In the genomic region with DNA sequence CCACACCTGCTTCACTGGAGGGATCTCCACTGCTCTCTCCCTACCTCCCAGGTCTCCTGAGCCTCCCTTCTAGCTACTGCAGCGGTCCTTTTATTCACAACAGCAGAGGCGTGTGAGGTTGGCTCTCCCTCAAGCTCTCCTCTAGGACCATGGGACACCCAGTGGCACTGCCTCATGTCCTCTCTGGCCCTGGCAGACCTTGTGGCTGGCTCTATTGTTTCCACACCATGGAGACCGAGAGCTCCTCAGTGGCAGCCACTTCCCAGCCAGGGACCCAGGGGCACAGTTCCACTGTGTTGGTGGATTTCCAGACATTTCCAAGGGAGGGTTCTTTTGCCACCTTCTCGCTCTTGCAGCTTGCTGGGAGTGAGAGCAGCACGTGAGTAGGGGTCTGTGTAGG, we compare ENCODE assay signal across 19 cellular contexts.
DNase-seq lines count a peak whose midpoint lies in the region; ATAC-seq and TF ChIP-seq lines count a peak whose summit lies in the region.
"Had no signal": no experiment of that assay in that cellular context is flagged by ENCODE, and none has a peak within 500 bp of the region (broad histone marks: within the 10 kb centered on the region; RNA-seq: fewer than 3 reads in every experiment).

No MANE protein-coding gene starts in this region.

- H3K4me2 ChIP-seq in neural progenitor cell: no peak overlapping the region

- H3K4me3 Mint-ChIP-seq in natural killer cell treated with Interleukin-12 subunit alpha and Interleukin-12 subunit beta and Interleukin-15 and Interleukin-18, amount 100 ng/mL, for 72 hours: no peak overlapping the region
- H3K4me3 Mint-ChIP-seq in natural killer cell (no peak overlapping the region), neural progenitor cell (no peak overlapping the region)
- no peak overlapping the region for H3K4me3 Mint-ChIP-seq in CD4-positive, alpha-beta memory T cell
- H3K4me3 Mint-ChIP-seq: B cell; CD8-positive, alpha-beta memory T cell; H9 had no signal

- H4K20me1 ChIP-seq in neural progenitor cell (ENCODE audit: low read depth): no peaks in the 10 kb centered on the region
- H4K20me1 ChIP-seq: BLaER1 treated with 17β-estradiol and CSF1 and Interleukin-3, amounts not matched to agents 10 nM and 100 nM had no signal

- intact Hi-C loops in natural killer cell (cut with micrococcal nuclease) (no loop called here), left lung (cut with DNase I) (no loop called here)
- intact Hi-C loops in CD4-positive, alpha-beta memory T cell (cut with micrococcal nuclease): no loop called here

- no peaks in the 10 kb centered on the region for H3F3A ChIP-seq in neural progenitor cell (ENCODE audit: low read depth)

- H3K4me1 Mint-ChIP-seq in natural killer cell treated with Interleukin-12 subunit alpha and Interleukin-12 subunit beta and Interleukin-15 and Interleukin-18, amount 100 ng/mL, for 72 hours (ENCODE audit: low read depth in 2 of 2): peaks cover 0 to 3% of the 10 kb centered on the region in 2 donors
- H3K4me1 Mint-ChIP-seq in natural killer cell: no peaks in the 10 kb centered on the region
- peaks cover 24% of the 10 kb centered on the region for H3K4me1 Mint-ChIP-seq in neural progenitor cell
- H3K4me1 Mint-ChIP-seq in CD4-positive, alpha-beta memory T cell: peaks cover 0 to 4% (median under 1%) of the 10 kb centered on the region in 4 donors
- H3K4me1 Mint-ChIP-seq: B cell; CD8-positive, alpha-beta memory T cell; H9 had no signal

- TF ChIP-seq CTCF in natural killer cell (IDR thresholded peaks at IDR 0.05): no peak
- TF ChIP-seq CTCF in neural progenitor cell (IDR thresholded peaks at IDR 0.05): no peak
- TF ChIP-seq CTCF in left lung (IDR thresholded peaks at IDR 0.05): no peak
- no peak for TF ChIP-seq CTCF in RWPE1 (conservative IDR thresholded peaks at IDR 0.05; ENCODE audit: low read depth)

- H3K27ac Mint-ChIP-seq in natural killer cell treated with Interleukin-12 subunit alpha and Interleukin-12 subunit beta and Interleukin-15 and Interleukin-18, amount 100 ng/mL, for 72 hours: no peak overlapping the region
- H3K27ac Mint-ChIP-seq in natural killer cell: no peak overlapping the region
- no peak overlapping the region for H3K27ac Mint-ChIP-seq in neural progenitor cell
- H3K27ac Mint-ChIP-seq in CD4-positive, alpha-beta memory T cell: no peak overlapping the region
- H3K27ac Mint-ChIP-seq: B cell; CD8-positive, alpha-beta memory T cell; H9 had no signal

- H3K4me1 ChIP-seq in neural progenitor cell (no peaks in the 10 kb centered on the region), left lung (no peaks in the 10 kb centered on the region)
- no peaks in the 10 kb centered on the region for H3K4me1 ChIP-seq in CD4-positive, alpha-beta memory T cell (ENCODE audit: insufficient read depth, low read length)

- H3K9me3 ChIP-seq in neural progenitor cell (ENCODE audit: low read depth) (no peaks in the 10 kb centered on the region), left lung (no peaks in the 10 kb centered on the region)
- no peaks in the 10 kb centered on the region for H3K9me3 ChIP-seq in CD4-positive, alpha-beta memory T cell (ENCODE audit: control insufficient read depth in 1 of 2, low read length in 2 of 2)
- H3K9me3 ChIP-seq: BLaER1 treated with 17β-estradiol and CSF1 and Interleukin-3, amounts not matched to agents 10 nM and 100 nM had no signal

- no peaks in the 10 kb centered on the region for H3K36me3 Mint-ChIP-seq in natural killer cell treated with Interleukin-12 subunit alpha and Interleukin-12 subunit beta and Interleukin-15 and Interleukin-18, amount 100 ng/mL, for 72 hours
- no peaks in the 10 kb centered on the region for H3K36me3 Mint-ChIP-seq in natural killer cell
- H3K36me3 Mint-ChIP-seq in neural progenitor cell: no peaks in the 10 kb centered on the region
- H3K36me3 Mint-ChIP-seq in CD4-positive, alpha-beta memory T cell: no peaks in the 10 kb centered on the region
- H3K36me3 Mint-ChIP-seq: CD8-positive, alpha-beta memory T cell had no signal

- H3K79me2 ChIP-seq in neural progenitor cell (ENCODE audit: low read depth): no peaks in the 10 kb centered on the region

- H3K27me3 Mint-ChIP-seq in natural killer cell treated with Interleukin-12 subunit alpha and Interleukin-12 subunit beta and Interleukin-15 and Interleukin-18, amount 100 ng/mL, for 72 hours: peaks cover 35 to 44% of the 10 kb centered on the region in 2 donors
- peaks cover 13 to 41% of the 10 kb centered on the region in 2 donors for H3K27me3 Mint-ChIP-seq in natural killer cell (ENCODE audit: low read depth in 2 of 2)
- H3K27me3 Mint-ChIP-seq in neural progenitor cell (ENCODE audit: insufficient read depth, low read depth): peaks cover 4% of the 10 kb centered on the region
- peaks cover 0 to 6% of the 10 kb centered on the region in 2 donors for H3K27me3 Mint-ChIP-seq in CD4-positive, alpha-beta memory T cell

- peak; percentile 12 to 32 for ATAC-seq in natural killer cell treated with Interleukin-12 subunit alpha and Interleukin-12 subunit beta and Interleukin-15 and Interleukin-18, amount 100 ng/mL, for 72 hours
- ATAC-seq in natural killer cell: no peak
- no peak for ATAC-seq in left lung

- CTCF ChIA-PET in CD4-positive, alpha-beta memory T cell (lab: Charles Lee; ENCODE audit: partially characterized antibody): no interaction called here
- CTCF ChIA-PET in RWPE1 (lab: Yijun Ruan, JAX): no interaction called here

- no peaks in the 10 kb centered on the region for H3K36me3 ChIP-seq in neural progenitor cell
- no peaks in the 10 kb centered on the region for H3K36me3 ChIP-seq in left lung
- no peaks in the 10 kb centered on the region for H3K36me3 ChIP-seq in CD4-positive, alpha-beta memory T cell (ENCODE audit: insufficient read depth, low read length)
- H3K36me3 ChIP-seq: BLaER1 treated with 17β-estradiol and CSF1 and Interleukin-3, amounts not matched to agents 10 nM and 100 nM had no signal

- H3K9ac ChIP-seq in neural progenitor cell: no peak overlapping the region
- H3K9ac ChIP-seq: BLaER1 treated with 17β-estradiol and CSF1 and Interleukin-3, amounts not matched to agents 10 nM and 100 nM had no signal

- H3K27me3 ChIP-seq in neural progenitor cell (no peaks in the 10 kb centered on the region), left lung (no peaks in the 10 kb centered on the region)
- H3K27me3 ChIP-seq in CD4-positive, alpha-beta memory T cell (ENCODE audit: insufficient read depth, low read length): no peaks in the 10 kb centered on the region
- H3K27me3 ChIP-seq: BLaER1 treated with 17β-estradiol and CSF1 and Interleukin-3, amounts not matched to agents 10 nM and 100 nM had no signal

- no peak overlapping the region for H3K27ac ChIP-seq in neural progenitor cell
- H3K27ac ChIP-seq in left lung: no peak overlapping the region
- H3K27ac ChIP-seq in CD4-positive, alpha-beta memory T cell (ENCODE audit: low read depth, low read length): no peak overlapping the region
- H3K27ac ChIP-seq in RWPE1: no peak overlapping the region
- H3K27ac ChIP-seq: BLaER1 treated with 17β-estradiol and CSF1 and Interleukin-3, amounts not matched to agents 10 nM and 100 nM; HL-60 had no signal

- H3K4me3 ChIP-seq in neural progenitor cell (no peak overlapping the region), left lung (no peak overlapping the region)
- H3K4me3 ChIP-seq in CD4-positive, alpha-beta memory T cell (ENCODE audit: low read length in 2 of 2): no peak overlapping the region
- H3K4me3 ChIP-seq: BLaER1 treated with 17β-estradiol and CSF1 and Interleukin-3, amounts not matched to agents 10 nM and 100 nM had no signal

- no peaks in the 10 kb centered on the region for H3K9me3 Mint-ChIP-seq in natural killer cell treated with Interleukin-12 subunit alpha and Interleukin-12 subunit beta and Interleukin-15 and Interleukin-18, amount 100 ng/mL, for 72 hours
- no peaks in the 10 kb centered on the region for H3K9me3 Mint-ChIP-seq in natural killer cell
- peaks cover 2% of the 10 kb centered on the region for H3K9me3 Mint-ChIP-seq in neural progenitor cell
- H3K9me3 Mint-ChIP-seq in CD4-positive, alpha-beta memory T cell: peaks cover 0 to 3% (median 0%) of the 10 kb centered on the region in 8 donors
- H3K9me3 Mint-ChIP-seq: H9 had no signal

- POLR2A ChIA-PET in CD4-positive, alpha-beta memory T cell (lab: Charles Lee; ENCODE audit: partially characterized antibody): no interaction called here
- POLR2A ChIA-PET in RWPE1 (lab: Yijun Ruan, JAX; ENCODE audit: low non-redundant PET): no interaction called here

- DNase-seq in natural killer cell treated with Interleukin-12 subunit alpha and Interleukin-12 subunit beta and Interleukin-15 and Interleukin-18, amount 100 ng/mL, for 72 hours (ENCODE audit: low spot score): no peak
- no peak for DNase-seq in natural killer cell
- peak; percentile 33 for DNase-seq in globus pallidus (ENCODE audit: low spot score)
- DNase-seq in neural progenitor cell (ENCODE audit: low spot score): no peak
- DNase-seq in putamen (ENCODE audit: low spot score): peak; percentile 15
- DNase-seq in left lung: no peak
- no peak for DNase-seq in CD4-positive, alpha-beta memory T cell
- DNase-seq in RWPE1 (ENCODE audit: low spot score): no peak
- DNase-seq: 8988T; CD8-positive, alpha-beta memory T cell; COR-L47; DMS 273 treated with DMSO at 0.1 percent for 48 hours; DMS53; GDM1; GOT3; H9 had no signal

- peak overlapping the region; percentile 14 for H2AFZ ChIP-seq in neural progenitor cell (replicated peaks)

Comparison
In these comparisons a context has a peak if more than half of its experiments do, and no peak if none do; other contexts are left out.
1. ATAC-seq: peak in natural killer cell treated with Interleukin-12 subunit alpha and Interleukin-12 subunit beta and Interleukin-15 and Interleukin-18, amount 100 ng/mL, for 72 hours (2 of 2); none in natural killer cell (0 of 3) and left lung (single experiment).
2. DNase-seq: peak in globus pallidus (single experiment) and putamen (single experiment); none in natural killer cell treated with Interleukin-12 subunit alpha and Interleukin-12 subunit beta and Interleukin-15 and Interleukin-18, amount 100 ng/mL, for 72 hours (single experiment), natural killer cell (single experiment), neural progenitor cell (single experiment), left lung (0 of 2), CD4-positive, alpha-beta memory T cell (0 of 5) and RWPE1 (single experiment).